ENCODE assay signal across 10 cellular contexts in genomic region chr5:159405611-159406031, GRCh38.
DNase-seq lines count a peak whose midpoint lies in the region; ATAC-seq and TF ChIP-seq lines count a peak whose summit lies in the region.
"Had no signal": no experiment of that assay in that cellular context is flagged by ENCODE, and none has a peak within 500 bp of the region (broad histone marks: within the 10 kb centered on the region; RNA-seq: fewer than 3 reads in every experiment).

No MANE protein-coding gene starts in this region.

- in situ Hi-C loops in GM13976 (cut with MboI; ENCODE audit: low sequenced_read_pairs, unreplicated experiment) = no loop called here

- peak; percentile 30 for DNase-seq in GM13976 (ENCODE audit: low spot score)
- DNase-seq in NOMO-1 treated with dmso at 0.1 percent for 144 hours (lab: John Stamatoyannopoulos, UW; ENCODE audit: unreplicated experiment) = peak; percentile 75
- DNase-seq in occipital lobe (lab: John Stamatoyannopoulos, UW) = no peak
- DNase-seq in COR-L47 (lab: John Stamatoyannopoulos, UW) = no peak
- DNase-seq in NCI-H510A treated with DMSO at 0.1 percent for 48 hours (lab: John Stamatoyannopoulos, UW) = no peak
- no peak for DNase-seq in NCI-H748 (lab: John Stamatoyannopoulos, UW; ENCODE audit: unreplicated experiment)
- DNase-seq: activated CD8-positive, alpha-beta memory T cell treated with anti-CD3 and anti-CD28 coated beads for 24 hours; stimulated activated naive CD4-positive, alpha-beta T cell had no signal

- no peak for TF ChIP-seq CTCF in GM13976 (IDR thresholded peaks at IDR 0.05; ENCODE audit: borderline replicate concordance, control extremely low read depth, extremely low read depth, insufficient read depth, missing control alignments)

- peak; percentile 32 for ATAC-seq in GM19468 (IDR thresholded peaks at IDR 0.05; ENCODE audit: extremely low read depth, unreplicated experiment)
- ATAC-seq in HG03060 (IDR thresholded peaks at IDR 0.05; ENCODE audit: low read depth, unreplicated experiment) = peak; percentile 44

Comparison
In these comparisons a context has a peak if more than half of its experiments do, and no peak if none do; other contexts are left out.
1. DNase-seq: peak in GM13976 (single experiment) and NOMO-1 treated with dmso at 0.1 percent for 144 hours (single experiment); none in occipital lobe (single experiment), COR-L47 (single experiment), NCI-H510A treated with DMSO at 0.1 percent for 48 hours (single experiment) and NCI-H748 (single experiment).